ENCODE assay signal across 1 cellular context in genomic region chr6:167214216-167214615, GRCh38.
TF ChIP-seq lines count a peak whose summit lies in the region.

No MANE protein-coding gene starts in this region.

TF ChIP-seq in SK-N-SH treated with all-trans-retinoic acid at 6 μM for 48 hours, 23 proteins besides CTCF, POLR2A, EP300 and RAD21 (continued from another document):
- TF ChIP-seq, protein P1, sequence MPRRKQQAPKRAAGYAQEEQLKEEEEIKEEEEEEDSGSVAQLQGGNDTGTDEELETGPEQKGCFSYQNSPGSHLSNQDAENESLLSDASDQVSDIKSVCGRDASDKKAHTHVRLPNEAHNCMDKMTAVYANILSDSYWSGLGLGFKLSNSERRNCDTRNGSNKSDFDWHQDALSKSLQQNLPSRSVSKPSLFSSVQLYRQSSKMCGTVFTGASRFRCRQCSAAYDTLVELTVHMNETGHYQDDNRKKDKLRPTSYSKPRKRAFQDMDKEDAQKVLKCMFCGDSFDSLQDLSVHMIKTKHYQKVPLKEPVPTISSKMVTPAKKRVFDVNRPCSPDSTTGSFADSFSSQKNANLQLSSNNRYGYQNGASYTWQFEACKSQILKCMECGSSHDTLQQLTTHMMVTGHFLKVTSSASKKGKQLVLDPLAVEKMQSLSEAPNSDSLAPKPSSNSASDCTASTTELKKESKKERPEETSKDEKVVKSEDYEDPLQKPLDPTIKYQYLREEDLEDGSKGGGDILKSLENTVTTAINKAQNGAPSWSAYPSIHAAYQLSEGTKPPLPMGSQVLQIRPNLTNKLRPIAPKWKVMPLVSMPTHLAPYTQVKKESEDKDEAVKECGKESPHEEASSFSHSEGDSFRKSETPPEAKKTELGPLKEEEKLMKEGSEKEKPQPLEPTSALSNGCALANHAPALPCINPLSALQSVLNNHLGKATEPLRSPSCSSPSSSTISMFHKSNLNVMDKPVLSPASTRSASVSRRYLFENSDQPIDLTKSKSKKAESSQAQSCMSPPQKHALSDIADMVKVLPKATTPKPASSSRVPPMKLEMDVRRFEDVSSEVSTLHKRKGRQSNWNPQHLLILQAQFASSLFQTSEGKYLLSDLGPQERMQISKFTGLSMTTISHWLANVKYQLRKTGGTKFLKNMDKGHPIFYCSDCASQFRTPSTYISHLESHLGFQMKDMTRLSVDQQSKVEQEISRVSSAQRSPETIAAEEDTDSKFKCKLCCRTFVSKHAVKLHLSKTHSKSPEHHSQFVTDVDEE (CRISPR knock-in tag; IDR thresholded peaks at IDR 0.05), result no peak
- TF ChIP-seq GLIS3 (CRISPR knock-in tag; IDR thresholded peaks at IDR 0.05), result no peak
- no peak for TF ChIP-seq RARB (CRISPR knock-in tag; IDR thresholded peaks at IDR 0.05)
